Comparison of ENCODE assay signal across 7 cellular contexts in the genomic region with DNA sequence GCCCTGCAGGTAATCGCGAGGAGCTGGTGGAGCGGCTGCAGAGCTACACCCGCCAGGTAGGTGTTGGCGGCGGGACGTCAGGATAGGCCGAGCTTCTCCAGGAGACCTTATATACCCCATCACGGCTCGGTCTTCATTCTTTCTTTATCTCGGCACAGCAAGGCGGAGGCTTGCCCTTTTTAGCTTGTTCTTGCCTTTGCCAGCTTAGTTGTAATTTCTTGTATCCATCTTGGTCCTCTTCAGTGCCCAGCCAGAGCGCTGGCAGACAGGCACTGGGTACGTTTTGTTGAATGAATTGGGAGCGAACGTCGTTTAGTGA. TPM values are rescaled to one million over a fixed set of nuclear protein-coding genes. Genes with fewer than 3 reads are reported as not detected.
DNase-seq lines count a peak whose midpoint lies in the region; ATAC-seq and TF ChIP-seq lines count a peak whose summit lies in the region.

No MANE protein-coding gene starts in this region.

- H3K27ac Mint-ChIP-seq in HFFc6, result peak overlapping the region; percentile 99
- H3K27ac Mint-ChIP-seq in activated CD8-positive, alpha-beta T cell treated with anti-CD3 and anti-CD28 coated beads for 36 hours, result peak overlapping the region; percentile 92
- H3K27ac Mint-ChIP-seq in stimulated activated memory B cell treated with anti-CD40 and anti-IgM and Interleukin-4, amounts not matched to agents 10 μg/mL and 1 μg/mL and 100 μg/mL, for 72 hours, result peak overlapping the region; percentile 94

- no peak for ATAC-seq in activated CD8-positive, alpha-beta T cell treated with anti-CD3 and anti-CD28 coated beads for 36 hours
- ATAC-seq in stimulated activated memory B cell treated with anti-CD40 and anti-IgM and Interleukin-4, amounts not matched to agents 10 μg/mL and 1 μg/mL and 100 μg/mL, for 72 hours, result no peak

- peaks cover 36% of the 10 kb centered on the region for H3K36me3 Mint-ChIP-seq in HFFc6 (ENCODE audit: low read depth)
- H3K36me3 Mint-ChIP-seq in activated CD8-positive, alpha-beta T cell treated with anti-CD3 and anti-CD28 coated beads for 36 hours (ENCODE audit: low read depth), result peaks cover 40% of the 10 kb centered on the region
- H3K36me3 Mint-ChIP-seq in stimulated activated memory B cell treated with anti-CD40 and anti-IgM and Interleukin-4, amounts not matched to agents 10 μg/mL and 1 μg/mL and 100 μg/mL, for 72 hours, result peaks cover 38% of the 10 kb centered on the region

- H3K4me1 Mint-ChIP-seq in HFFc6 (ENCODE audit: low read depth), result peaks cover 43% of the 10 kb centered on the region
- peaks cover 34% of the 10 kb centered on the region for H3K4me1 Mint-ChIP-seq in activated CD8-positive, alpha-beta T cell treated with anti-CD3 and anti-CD28 coated beads for 36 hours (ENCODE audit: low read depth)
- H3K4me1 Mint-ChIP-seq in stimulated activated memory B cell treated with anti-CD40 and anti-IgM and Interleukin-4, amounts not matched to agents 10 μg/mL and 1 μg/mL and 100 μg/mL, for 72 hours, result peaks cover 35% of the 10 kb centered on the region

- H3K27me3 Mint-ChIP-seq in HFFc6 (ENCODE audit: insufficient read depth), result peaks cover 8% of the 10 kb centered on the region
- peaks cover 7% of the 10 kb centered on the region for H3K27me3 Mint-ChIP-seq in activated CD8-positive, alpha-beta T cell treated with anti-CD3 and anti-CD28 coated beads for 36 hours
- H3K27me3 Mint-ChIP-seq in stimulated activated memory B cell treated with anti-CD40 and anti-IgM and Interleukin-4, amounts not matched to agents 10 μg/mL and 1 μg/mL and 100 μg/mL, for 72 hours, result peaks cover 18% of the 10 kb centered on the region

- POLR2A ChIA-PET in activated CD8-positive, alpha-beta T cell treated with anti-CD3 and anti-CD28 coated beads for 36 hours (lab: Charles Lee), result interaction anchor here (0.9 to 10.4 kb wide), 5 partner anchors 15 to 58 kb away, joined by 3 to 131 read pairs (median 7); partner anchors contain the start of genes BANF1, CST6, EIF1AD and PACS1

- CTCF ChIA-PET in activated CD8-positive, alpha-beta T cell treated with anti-CD3 and anti-CD28 coated beads for 36 hours (lab: Charles Lee), result interaction anchor here (0.7 to 9.9 kb wide), 7 partner anchors 7 to 207 kb away, joined by 3 to 133 read pairs (median 7); partner anchors contain the start of genes CCDC85B and PACS1

- no peak for DNase-seq in HFFc6
- DNase-seq in activated CD8-positive, alpha-beta T cell treated with anti-CD3 and anti-CD28 coated beads for 36 hours, result no peak
- no peak for DNase-seq in hippocampal formation (lab: John Stamatoyannopoulos, UW)
- DNase-seq in head of caudate nucleus, result no peak
- no peak for DNase-seq in GM20000 (ENCODE audit: low spot score)

- H3K4me3 Mint-ChIP-seq in HFFc6, result peak overlapping the region; percentile 95
- peak overlapping the region; percentile 94 for H3K4me3 Mint-ChIP-seq in activated CD8-positive, alpha-beta T cell treated with anti-CD3 and anti-CD28 coated beads for 36 hours
- H3K4me3 Mint-ChIP-seq in stimulated activated memory B cell treated with anti-CD40 and anti-IgM and Interleukin-4, amounts not matched to agents 10 μg/mL and 1 μg/mL and 100 μg/mL, for 72 hours, result peak overlapping the region; percentile 99

- no peaks in the 10 kb centered on the region for H3K9me3 Mint-ChIP-seq in HFFc6
- no peaks in the 10 kb centered on the region for H3K9me3 Mint-ChIP-seq in activated CD8-positive, alpha-beta T cell treated with anti-CD3 and anti-CD28 coated beads for 36 hours
- H3K9me3 Mint-ChIP-seq in stimulated activated memory B cell treated with anti-CD40 and anti-IgM and Interleukin-4, amounts not matched to agents 10 μg/mL and 1 μg/mL and 100 μg/mL, for 72 hours, result no peaks in the 10 kb centered on the region

- intact Hi-C loops in activated CD8-positive, alpha-beta T cell treated with anti-CD3 and anti-CD28 coated beads for 36 hours (cut with micrococcal nuclease), result no loop called here
- intact Hi-C loops in head of caudate nucleus (cut with DNase I), result loop anchor here (1.0 kb wide), 1 partner anchor 50 kb away; the partner anchor contains the start of genes BANF1 and EIF1AD

- peak overlapping the region; percentile 90 for H3K4me3 ChIP-seq in iPS-11a (ENCODE audit: low read depth, low read length)

- TF ChIP-seq CTCF in HFFc6 (IDR thresholded peaks at IDR 0.05) (no peak), GM20000 (IDR thresholded peaks at IDR 0.05; ENCODE audit: extremely low read depth, missing control alignments) (no peak)
- TF ChIP-seq CTCF in activated CD8-positive, alpha-beta T cell treated with anti-CD3 and anti-CD28 coated beads for 36 hours (IDR thresholded peaks at IDR 0.05), result no peak

RNA-seq across cellular contexts. Expression of gene SF3B2, which starts 0.5 kb away (rescaled TPM):
- total RNA-seq in HFFc6 (2021; fragmentation: NEBNext Ultra II Directional; extraction: Animal tissue kit (Norgen Biotek cat#: 25700)), result 100 to 1,000 TPM; 199 to 240 (median 222) TPM
- total RNA-seq in activated CD8-positive, alpha-beta T cell treated with anti-CD3 and anti-CD28 coated beads for 36 hours, result 100 to 1,000 TPM; 255 to 278 TPM

RNA-seq across cellular contexts. Expression of gene GAL3ST3, which starts 3.7 kb away (rescaled TPM):
- under 1 TPM in 1 of 6 experiments, not detected in 5; 0.14 TPM for total RNA-seq in HFFc6 (2021; fragmentation: NEBNext Ultra II Directional; extraction: Animal tissue kit (Norgen Biotek cat#: 25700))
- total RNA-seq in activated CD8-positive, alpha-beta T cell treated with anti-CD3 and anti-CD28 coated beads for 36 hours, result 1 to 10 TPM in 1 of 2 experiments, under 1 TPM in 1; 0.51 to 1.0 TPM

RNA-seq across cellular contexts. Expression of gene PACS1, which starts 17.4 kb away (rescaled TPM):
- total RNA-seq in HFFc6 (2021; fragmentation: NEBNext Ultra II Directional; extraction: Animal tissue kit (Norgen Biotek cat#: 25700)), result 100 to 1,000 TPM in 2 of 6 experiments, 10 to 100 TPM in 4; 82.8 to 114 (median 91.8) TPM
- 10 to 100 TPM; 76.3 to 78.3 TPM for total RNA-seq in activated CD8-positive, alpha-beta T cell treated with anti-CD3 and anti-CD28 coated beads for 36 hours

RNA-seq across cellular contexts. Expression of gene CATSPER1, which starts 26.3 kb away (rescaled TPM):
- total RNA-seq in HFFc6 (2021; fragmentation: NEBNext Ultra II Directional; extraction: Animal tissue kit (Norgen Biotek cat#: 25700)), result 1 to 10 TPM; 2.1 to 3.8 (median 2.7) TPM
- total RNA-seq in activated CD8-positive, alpha-beta T cell treated with anti-CD3 and anti-CD28 coated beads for 36 hours, result not detected

RNA-seq across cellular contexts. Expression of gene CST6, which starts 40.8 kb away (rescaled TPM):
- under 1 TPM in 2 of 6 experiments, not detected in 4; 0.33 to 0.83 TPM for total RNA-seq in HFFc6 (2021; fragmentation: NEBNext Ultra II Directional; extraction: Animal tissue kit (Norgen Biotek cat#: 25700))
- total RNA-seq in activated CD8-positive, alpha-beta T cell treated with anti-CD3 and anti-CD28 coated beads for 36 hours, result under 1 TPM in 1 of 2 experiments, not detected in 1; 0.50 TPM
